ENCODE assay signal across 10 cellular contexts in the genomic region with DNA sequence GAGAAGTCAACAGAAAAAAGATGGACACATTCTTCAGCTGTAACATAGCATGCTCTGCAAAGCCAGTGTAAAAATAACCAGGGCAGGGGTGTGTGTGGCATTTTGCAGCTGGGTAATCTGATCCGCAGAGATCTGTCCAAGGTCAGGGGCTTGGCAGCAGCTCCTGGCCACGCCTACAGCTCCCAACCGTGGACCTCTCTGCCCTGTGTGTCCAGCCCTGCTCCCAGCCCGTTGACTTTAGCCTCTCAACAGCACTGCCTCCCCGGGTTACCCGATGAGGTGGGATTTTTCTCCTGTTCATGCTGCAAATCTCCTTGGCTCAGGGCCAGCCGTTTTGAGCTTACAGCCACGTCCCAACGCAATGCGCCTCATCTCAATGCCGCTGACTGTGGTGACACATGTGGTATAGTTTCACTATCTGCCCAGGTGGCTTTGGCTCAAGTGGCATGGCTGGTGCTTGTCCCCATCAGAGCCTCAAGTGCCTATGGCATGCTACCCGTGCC.
DNase-seq lines count a peak whose midpoint lies in the region; ATAC-seq and TF ChIP-seq lines count a peak whose summit lies in the region.
"Had no signal": no experiment of that assay in that cellular context is flagged by ENCODE, and none has a peak within 500 bp of the region (broad histone marks: within the 10 kb centered on the region; RNA-seq: fewer than 3 reads in every experiment).

No MANE protein-coding gene starts in this region.

- H3K27me3 Mint-ChIP-seq in Calu3 (ENCODE audit: unreplicated experiment), result peaks cover under 1% of the 10 kb centered on the region

- intact Hi-C loops in Calu3 (cut with micrococcal nuclease; ENCODE audit: unreplicated experiment), result loop anchor here (5.0 kb wide), 1 partner anchor 147 kb away; no protein-coding TSS in a partner anchor
- intact Hi-C loops in body of pancreas (cut with DNase I), result no loop called here
- intact Hi-C loops in mucosa of descending colon (cut with DNase I, micrococcal nuclease), result no loop called here

- H3K4me1 ChIP-seq in body of pancreas, result peaks cover 43% of the 10 kb centered on the region
- H3K4me1 ChIP-seq in mucosa of descending colon (ENCODE audit: low read depth), result peaks cover 5% of the 10 kb centered on the region
- H3K4me1 ChIP-seq in smooth muscle cell (ENCODE audit: low read depth), result no peaks in the 10 kb centered on the region

- H3K9me3 ChIP-seq in body of pancreas (no peaks in the 10 kb centered on the region), mucosa of descending colon (no peaks in the 10 kb centered on the region), smooth muscle cell (replicated peaks; ENCODE audit: low read depth) (no peaks in the 10 kb centered on the region)

- H3K36me3 Mint-ChIP-seq in Calu3 (ENCODE audit: insufficient read depth, unreplicated experiment), result peaks cover 4% of the 10 kb centered on the region

- H4K20me1 ChIP-seq in smooth muscle cell (ENCODE audit: low read depth), result no peaks in the 10 kb centered on the region

- H3K36me3 ChIP-seq in body of pancreas (replicated peaks in 1 of 2; ENCODE audit: insufficient read depth in 1 of 2, low read depth in 2 of 2) (no peaks in the 10 kb centered on the region), mucosa of descending colon (ENCODE audit: low read depth) (no peaks in the 10 kb centered on the region), smooth muscle cell (ENCODE audit: low read depth) (no peaks in the 10 kb centered on the region)

- no peak for TF ChIP-seq POLR2A in body of pancreas (IDR thresholded peaks at IDR 0.05)

- no peak overlapping the region for H3K4me3 ChIP-seq in body of pancreas
- no peak overlapping the region for H3K4me3 ChIP-seq in mucosa of descending colon
- H3K4me3 ChIP-seq in smooth muscle cell, result no peak overlapping the region

- no peak overlapping the region for H2AFZ ChIP-seq in smooth muscle cell (ENCODE audit: low read depth)

- no peaks in the 10 kb centered on the region for H3F3A ChIP-seq in smooth muscle cell (ENCODE audit: low read depth)

- CTCF ChIA-PET in Calu3 (lab: Charles Lee), result interaction anchor here (0.6 to 1.2 kb wide), 2 partner anchors 72 to 146 kb away, joined by 4 read pairs; no protein-coding TSS in a partner anchor

- no peak overlapping the region for H3K9ac ChIP-seq in smooth muscle cell (ENCODE audit: low read depth)

- H3K27ac ChIP-seq in body of pancreas (peak overlapping the region in 2 of 4 donors; percentile 2 to 44), smooth muscle cell (ENCODE audit: low read depth) (no peak overlapping the region)

- no peaks in the 10 kb centered on the region for H3K9me3 Mint-ChIP-seq in Calu3 (ENCODE audit: low read depth, unreplicated experiment)
- H3K9me3 Mint-ChIP-seq: central memory CD8-positive, alpha-beta T cell; neural crest cell had no signal

- 5 to 7% methylated on average over 12 of the region's 12 CpGs for WGBS in body of pancreas, 2 donors
- WGBS in smooth muscle cell (ENCODE audit: low lambda C conversion rate), result 62% methylated on average over 12 of the region's 12 CpGs

- no peak overlapping the region for H3K27ac Mint-ChIP-seq in Calu3 (ENCODE audit: unreplicated experiment)

- no peaks in the 10 kb centered on the region for H3K79me2 ChIP-seq in smooth muscle cell (ENCODE audit: low read depth)

- ATAC-seq in body of pancreas (peak; percentile 95), mucosa of descending colon (peak; percentile 88), HG02798 (IDR thresholded peaks at IDR 0.05; ENCODE audit: poor library complexity, unreplicated experiment) (no peak)

- DNase-seq in Calu3, result peak; percentile 43
- DNase-seq in NCI-H1694 treated with DMSO at 0.1 percent for 48 hours (lab: John Stamatoyannopoulos, UW), result peak; percentile 64
- DNase-seq in body of pancreas, result peak; percentile 89 to 94 (median 90)
- peak; percentile 83 to 87 (median 86) for DNase-seq in mucosa of descending colon
- DNase-seq in smooth muscle cell (lab: John Stamatoyannopoulos, UW; ENCODE audit: unreplicated experiment), result no peak
- no peak for DNase-seq in stimulated activated CD4-positive, alpha-beta T cell treated with anti-CD3 and anti-CD28 coated beads, Interleukin-1b, Interleukin-23, amount 100 ng/mL, for 48 hours
- no peak for DNase-seq in NCI-H146 treated with DMSO at 0.1 percent for 48 hours (lab: John Stamatoyannopoulos, UW; ENCODE audit: unreplicated experiment)

- H3K4me1 Mint-ChIP-seq in Calu3 (ENCODE audit: low read depth, unreplicated experiment), result peaks cover 27% of the 10 kb centered on the region
- H3K4me1 Mint-ChIP-seq: neural crest cell had no signal

- BruUV-seq in Calu3 (replicated peaks; lab: Mats Ljungman, UMichigan), result no TSS peak

- TF ChIP-seq CTCF in Calu3 (IDR thresholded peaks at IDR 0.05; ENCODE audit: unreplicated experiment), result no peak
- TF ChIP-seq CTCF in body of pancreas (IDR thresholded peaks at IDR 0.05), result no peak
- TF ChIP-seq CTCF in mucosa of descending colon (IDR thresholded peaks at IDR 0.05), result no peak
- no peak for TF ChIP-seq CTCF in smooth muscle cell (IDR thresholded peaks at IDR 0.05; ENCODE audit: borderline replicate concordance, insufficient read depth, poor library complexity, severe bottlenecking)

- peak overlapping the region; percentile 54 for H3K4me3 Mint-ChIP-seq in Calu3 (ENCODE audit: low read depth, unreplicated experiment)
- H3K4me3 Mint-ChIP-seq: central memory CD8-positive, alpha-beta T cell; neural crest cell had no signal

- no peaks in the 10 kb centered on the region for H3K27me3 ChIP-seq in body of pancreas
- H3K27me3 ChIP-seq in smooth muscle cell (ENCODE audit: low read depth), result peaks cover 30% of the 10 kb centered on the region

- no peak overlapping the region for H3K4me2 ChIP-seq in smooth muscle cell

Comparison
In these comparisons a context has a peak if more than half of its experiments do, and no peak if none do; other contexts are left out.
1. DNase-seq: peak in Calu3 (single experiment), NCI-H1694 treated with DMSO at 0.1 percent for 48 hours (single experiment), body of pancreas (4 of 4) and mucosa of descending colon (3 of 3); none in smooth muscle cell (single experiment), stimulated activated CD4-positive, alpha-beta T cell treated with anti-CD3 and anti-CD28 coated beads, Interleukin-1b, Interleukin-23, amount 100 ng/mL, for 48 hours (single experiment) and NCI-H146 treated with DMSO at 0.1 percent for 48 hours (single experiment).